8 cellular contexts compared by ENCODE assay signal in genomic region chr11:12893787-12894672, GRCh38.
DNase-seq lines count a peak whose midpoint lies in the region; ATAC-seq and TF ChIP-seq lines count a peak whose summit lies in the region.

No MANE protein-coding gene starts in this region.

- H3K9me3 ChIP-seq in OCI-LY7 (ENCODE audit: low read length), result no peaks in the 10 kb centered on the region

- DNase-seq in ELF-1 (ENCODE audit: low read depth, low spot score), result peak; percentile 83
- DNase-seq in HPDE6-E6E7 (ENCODE audit: extremely low spot score), result peak; percentile 25
- peak; percentile 52 for DNase-seq in OCI-LY7 (ENCODE audit: low spot score)
- peak; percentile 6 for DNase-seq in activated T-helper 9 cell treated with anti-CD3 and anti-CD28 coated beads, Interleukin-2, amount 50 U/mL, for 16 hours (ENCODE audit: low read depth)
- DNase-seq in glomerular visceral epithelial cell (ENCODE audit: extremely low spot score), result peak; percentile 64
- DNase-seq in putamen (ENCODE audit: low spot score), result peak; percentile 51

- no peaks in the 10 kb centered on the region for H3K79me2 ChIP-seq in OCI-LY7 (ENCODE audit: insufficient read depth, low read depth, low read length)

- intact Hi-C loops in OCI-LY7 (cut with micrococcal nuclease; ENCODE audit: unreplicated experiment), result loop anchor here (2.0 to 5.0 kb wide), 3 partner anchors 295 to 607 kb away; no protein-coding TSS in a partner anchor

- ATAC-seq in GM19467 (IDR thresholded peaks at IDR 0.05; ENCODE audit: unreplicated experiment) (no peak), HG02763 (IDR thresholded peaks at IDR 0.05; ENCODE audit: unreplicated experiment) (no peak)

- H3K4me2 ChIP-seq in OCI-LY7 (ENCODE audit: low read length), result no peak overlapping the region

- H2AFZ ChIP-seq in OCI-LY7 (ENCODE audit: low read length), result no peak overlapping the region

- BruUV-seq in OCI-LY7 (replicated peaks; lab: Mats Ljungman, UMichigan), result no TSS peak

- CTCF ChIA-PET in OCI-LY7 (lab: Charles Lee; ENCODE audit: unreplicated experiment), result no interaction called here

- no peak overlapping the region for H3K27ac ChIP-seq in OCI-LY7 (ENCODE audit: low read depth, low read length, poor library complexity, severe bottlenecking)

- no peak overlapping the region for H3K4me3 ChIP-seq in OCI-LY7 (ENCODE audit: low read depth, low read length, poor library complexity, severe bottlenecking)

- TF ChIP-seq CTCF in OCI-LY7 (conservative IDR thresholded peaks at IDR 0.05; ENCODE audit: low read length), result peak; percentile 94

- H3K4me1 ChIP-seq in OCI-LY7 (ENCODE audit: insufficient read depth, low read length, poor library complexity, severe bottlenecking), result no peaks in the 10 kb centered on the region

- H4K20me1 ChIP-seq in OCI-LY7 (ENCODE audit: insufficient read depth, low read length), result no peaks in the 10 kb centered on the region

- POLR2A ChIA-PET in OCI-LY7 (lab: Charles Lee), result no interaction called here

- H3K9me2 ChIP-seq in OCI-LY7 (ENCODE audit: insufficient read depth, low read length), result no peaks in the 10 kb centered on the region

- H3K36me3 ChIP-seq in OCI-LY7 (ENCODE audit: insufficient read depth, low read length), result no peaks in the 10 kb centered on the region

Comparison
In these comparisons a context has a peak if more than half of its experiments do, and no peak if none do; other contexts are left out.
1. DNase-seq: peak in every context shown above with its lines; median percentile 83 in ELF-1; 64 in glomerular visceral epithelial cell; 52 in OCI-LY7; 51 in putamen; 25 in HPDE6-E6E7; 6 in activated T-helper 9 cell treated with anti-CD3 and anti-CD28 coated beads, Interleukin-2, amount 50 U/mL, for 16 hours.